1 cellular context compared by ENCODE assay signal in the genomic region with DNA sequence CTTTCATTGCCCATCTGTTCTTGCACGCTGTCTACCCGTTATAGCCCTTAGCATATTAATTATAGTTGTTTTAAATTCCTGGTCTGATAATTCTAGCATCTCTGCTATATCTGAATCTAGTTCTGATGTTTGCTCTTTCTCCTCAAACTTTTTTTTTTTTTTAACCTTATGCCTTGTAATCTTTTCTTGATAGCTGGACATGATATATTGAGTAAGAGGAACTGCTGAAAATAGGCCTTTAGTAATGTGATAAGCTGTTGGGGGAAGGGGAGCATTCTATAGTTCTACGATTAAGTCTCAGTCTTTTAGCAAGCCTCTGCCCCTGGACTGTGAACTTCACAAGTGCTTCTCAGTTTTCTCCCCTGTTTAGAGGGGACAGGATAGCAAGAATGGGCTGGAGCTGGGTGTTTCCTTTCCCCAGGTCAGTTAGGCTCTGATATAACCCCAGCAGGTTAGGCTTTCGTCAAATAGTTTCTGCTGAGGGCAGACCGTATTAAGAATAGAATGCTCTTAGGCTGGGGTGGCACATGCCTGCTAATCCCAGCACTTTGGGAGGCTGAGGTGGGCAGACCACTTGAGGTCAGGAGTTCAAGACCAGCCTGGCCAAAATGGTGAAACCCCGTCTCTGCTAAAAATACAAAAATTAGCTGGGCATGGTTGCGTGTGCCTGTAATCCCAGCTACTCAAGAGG.
TF ChIP-seq lines count a peak whose summit lies in the region.

No MANE protein-coding gene starts in this region.

TF ChIP-seq in K562, 482 proteins besides CTCF, POLR2A, EP300 and RAD21 (continued from another document and continues in another):
- TF ChIP-seq ELK3 (CRISPR knock-in tag; IDR thresholded peaks at IDR 0.05) (no peak), KDM2B (CRISPR knock-in tag; IDR thresholded peaks at IDR 0.05) (no peak), MYBL2 (IDR thresholded peaks at IDR 0.05; ENCODE audit: low read depth) (no peak), MYBL2 (CRISPR knock-in tag; IDR thresholded peaks at IDR 0.05; ENCODE audit: borderline replicate concordance) (no peak), TAF9B (IDR thresholded peaks at IDR 0.05; ENCODE audit: partially characterized antibody) (no peak), FOXA1 (IDR thresholded peaks at IDR 0.05; ENCODE audit: borderline replicate concordance) (no peak), ZNF449 (CRISPR knock-in tag; IDR thresholded peaks at IDR 0.05) (no peak), SLC30A9 (CRISPR knock-in tag; IDR thresholded peaks at IDR 0.05) (no peak), ZNF184 (CRISPR knock-in tag; IDR thresholded peaks at IDR 0.05) (no peak), GTF2A2 (tag; IDR thresholded peaks at IDR 0.05) (no peak), ZNF696 (CRISPR knock-in tag; conservative IDR thresholded peaks at IDR 0.05) (peak; percentile 31; the same call in 1 of the 2 replicates), CHD4 (IDR thresholded peaks at IDR 0.05; ENCODE audit: insufficient read depth, insufficient replicate concordance, low read depth, low read length, poor library complexity, severe bottlenecking) (no peak), PTBP1 (IDR thresholded peaks at IDR 0.05; ENCODE audit: low read depth, low read length) (no peak), HEY1 (CRISPR knock-in tag; IDR thresholded peaks at IDR 0.05; ENCODE audit: borderline replicate concordance) (no peak), NFE2 (IDR thresholded peaks at IDR 0.05; ENCODE audit: low read depth) (no peak), MYNN (IDR thresholded peaks at IDR 0.05) (no peak), MYNN (CRISPR knock-in tag; IDR thresholded peaks at IDR 0.05) (no peak), FOXM1 (IDR thresholded peaks at IDR 0.05; ENCODE audit: low read depth) (no peak), FOXM1 (CRISPR knock-in tag; IDR thresholded peaks at IDR 0.05; ENCODE audit: low read depth) (no peak), CEBPZ (IDR thresholded peaks at IDR 0.05; ENCODE audit: borderline replicate concordance, low read depth, low read length) (no peak), ZNF277 (CRISPR knock-in tag; IDR thresholded peaks at IDR 0.05; ENCODE audit: borderline replicate concordance) (no peak), KAT2B (IDR thresholded peaks at IDR 0.05; ENCODE audit: low read depth, low read length) (no peak), CBX3 (IDR thresholded peaks at IDR 0.05; ENCODE audit: borderline replicate concordance in 1 of 2, low read length in 2 of 2) (no peak), TRIM24 (IDR thresholded peaks at IDR 0.05) (peak; percentile 71 to 76), CBFA2T3 (IDR thresholded peaks at IDR 0.05) (peak; percentile 79), NFIC (IDR thresholded peaks at IDR 0.05) (no peak), ZFP30 (CRISPR knock-in tag; IDR thresholded peaks at IDR 0.05; ENCODE audit: borderline replicate concordance) (no peak), BRD9 (IDR thresholded peaks at IDR 0.05; ENCODE audit: low read depth, partially characterized antibody) (no peak), RAD51 (IDR thresholded peaks at IDR 0.05; ENCODE audit: borderline replicate concordance, low read depth) (no peak), KDM1A (IDR thresholded peaks at IDR 0.05) (peak in 1 of 2 experiments; percentile 29; a peak in 1 of 4 replicates), CBFA2T2 (conservative IDR thresholded peaks at IDR 0.05) (peak; percentile 37; the same call in 1 of the 2 replicates), ZBTB7A (IDR thresholded peaks at IDR 0.05; ENCODE audit: borderline replicate concordance, control insufficient read depth, low read depth, low read length) (no peak), CC2D1A (IDR thresholded peaks at IDR 0.05) (no peak), FUS (optimal IDR thresholded peaks at IDR 0.05; ENCODE audit: low read depth, low read length) (no peak), EZH2 (IDR thresholded peaks at IDR 0.05; ENCODE audit: borderline replicate concordance, low read depth, low read length) (no peak), ZNF707 (CRISPR knock-in tag; conservative IDR thresholded peaks at IDR 0.05) (no peak), ASH1L (IDR thresholded peaks at IDR 0.05; ENCODE audit: borderline replicate concordance, low read depth, partially characterized antibody) (no peak)
- TF ChIP-seq, protein P1, sequence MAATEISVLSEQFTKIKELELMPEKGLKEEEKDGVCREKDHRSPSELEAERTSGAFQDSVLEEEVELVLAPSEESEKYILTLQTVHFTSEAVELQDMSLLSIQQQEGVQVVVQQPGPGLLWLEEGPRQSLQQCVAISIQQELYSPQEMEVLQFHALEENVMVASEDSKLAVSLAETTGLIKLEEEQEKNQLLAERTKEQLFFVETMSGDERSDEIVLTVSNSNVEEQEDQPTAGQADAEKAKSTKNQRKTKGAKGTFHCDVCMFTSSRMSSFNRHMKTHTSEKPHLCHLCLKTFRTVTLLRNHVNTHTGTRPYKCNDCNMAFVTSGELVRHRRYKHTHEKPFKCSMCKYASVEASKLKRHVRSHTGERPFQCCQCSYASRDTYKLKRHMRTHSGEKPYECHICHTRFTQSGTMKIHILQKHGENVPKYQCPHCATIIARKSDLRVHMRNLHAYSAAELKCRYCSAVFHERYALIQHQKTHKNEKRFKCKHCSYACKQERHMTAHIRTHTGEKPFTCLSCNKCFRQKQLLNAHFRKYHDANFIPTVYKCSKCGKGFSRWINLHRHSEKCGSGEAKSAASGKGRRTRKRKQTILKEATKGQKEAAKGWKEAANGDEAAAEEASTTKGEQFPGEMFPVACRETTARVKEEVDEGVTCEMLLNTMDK (IDR thresholded peaks at IDR 0.05; ENCODE audit: borderline replicate concordance, insufficient read depth, low read depth, low read length, poor library complexity, severe bottlenecking): no peak
- TF ChIP-seq, protein P2, sequence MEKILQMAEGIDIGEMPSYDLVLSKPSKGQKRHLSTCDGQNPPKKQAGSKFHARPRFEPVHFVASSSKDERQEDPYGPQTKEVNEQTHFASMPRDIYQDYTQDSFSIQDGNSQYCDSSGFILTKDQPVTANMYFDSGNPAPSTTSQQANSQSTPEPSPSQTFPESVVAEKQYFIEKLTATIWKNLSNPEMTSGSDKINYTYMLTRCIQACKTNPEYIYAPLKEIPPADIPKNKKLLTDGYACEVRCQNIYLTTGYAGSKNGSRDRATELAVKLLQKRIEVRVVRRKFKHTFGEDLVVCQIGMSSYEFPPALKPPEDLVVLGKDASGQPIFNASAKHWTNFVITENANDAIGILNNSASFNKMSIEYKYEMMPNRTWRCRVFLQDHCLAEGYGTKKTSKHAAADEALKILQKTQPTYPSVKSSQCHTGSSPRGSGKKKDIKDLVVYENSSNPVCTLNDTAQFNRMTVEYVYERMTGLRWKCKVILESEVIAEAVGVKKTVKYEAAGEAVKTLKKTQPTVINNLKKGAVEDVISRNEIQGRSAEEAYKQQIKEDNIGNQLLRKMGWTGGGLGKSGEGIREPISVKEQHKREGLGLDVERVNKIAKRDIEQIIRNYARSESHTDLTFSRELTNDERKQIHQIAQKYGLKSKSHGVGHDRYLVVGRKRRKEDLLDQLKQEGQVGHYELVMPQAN (IDR thresholded peaks at IDR 0.05; ENCODE audit: borderline replicate concordance): no peak
- TF ChIP-seq, protein P3, sequence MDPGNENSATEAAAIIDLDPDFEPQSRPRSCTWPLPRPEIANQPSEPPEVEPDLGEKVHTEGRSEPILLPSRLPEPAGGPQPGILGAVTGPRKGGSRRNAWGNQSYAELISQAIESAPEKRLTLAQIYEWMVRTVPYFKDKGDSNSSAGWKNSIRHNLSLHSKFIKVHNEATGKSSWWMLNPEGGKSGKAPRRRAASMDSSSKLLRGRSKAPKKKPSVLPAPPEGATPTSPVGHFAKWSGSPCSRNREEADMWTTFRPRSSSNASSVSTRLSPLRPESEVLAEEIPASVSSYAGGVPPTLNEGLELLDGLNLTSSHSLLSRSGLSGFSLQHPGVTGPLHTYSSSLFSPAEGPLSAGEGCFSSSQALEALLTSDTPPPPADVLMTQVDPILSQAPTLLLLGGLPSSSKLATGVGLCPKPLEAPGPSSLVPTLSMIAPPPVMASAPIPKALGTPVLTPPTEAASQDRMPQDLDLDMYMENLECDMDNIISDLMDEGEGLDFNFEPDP (CRISPR knock-in tag; IDR thresholded peaks at IDR 0.05): no peak
- TF ChIP-seq, protein P4, sequence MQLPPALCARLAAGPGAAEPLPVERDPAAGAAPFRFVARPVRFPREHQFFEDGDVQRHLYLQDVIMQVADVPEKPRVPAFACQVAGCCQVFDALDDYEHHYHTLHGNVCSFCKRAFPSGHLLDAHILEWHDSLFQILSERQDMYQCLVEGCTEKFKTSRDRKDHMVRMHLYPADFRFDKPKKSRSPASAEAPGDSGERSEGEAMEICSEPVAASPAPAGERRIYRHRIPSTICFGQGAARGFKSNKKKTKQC (CRISPR knock-in tag; IDR thresholded peaks at IDR 0.05): no peak
- TF ChIP-seq, protein P5, sequence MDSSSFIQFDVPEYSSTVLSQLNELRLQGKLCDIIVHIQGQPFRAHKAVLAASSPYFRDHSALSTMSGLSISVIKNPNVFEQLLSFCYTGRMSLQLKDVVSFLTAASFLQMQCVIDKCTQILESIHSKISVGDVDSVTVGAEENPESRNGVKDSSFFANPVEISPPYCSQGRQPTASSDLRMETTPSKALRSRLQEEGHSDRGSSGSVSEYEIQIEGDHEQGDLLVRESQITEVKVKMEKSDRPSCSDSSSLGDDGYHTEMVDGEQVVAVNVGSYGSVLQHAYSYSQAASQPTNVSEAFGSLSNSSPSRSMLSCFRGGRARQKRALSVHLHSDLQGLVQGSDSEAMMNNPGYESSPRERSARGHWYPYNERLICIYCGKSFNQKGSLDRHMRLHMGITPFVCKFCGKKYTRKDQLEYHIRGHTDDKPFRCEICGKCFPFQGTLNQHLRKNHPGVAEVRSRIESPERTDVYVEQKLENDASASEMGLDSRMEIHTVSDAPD (CRISPR knock-in tag; IDR thresholded peaks at IDR 0.05): no peak
